In the genomic region with DNA sequence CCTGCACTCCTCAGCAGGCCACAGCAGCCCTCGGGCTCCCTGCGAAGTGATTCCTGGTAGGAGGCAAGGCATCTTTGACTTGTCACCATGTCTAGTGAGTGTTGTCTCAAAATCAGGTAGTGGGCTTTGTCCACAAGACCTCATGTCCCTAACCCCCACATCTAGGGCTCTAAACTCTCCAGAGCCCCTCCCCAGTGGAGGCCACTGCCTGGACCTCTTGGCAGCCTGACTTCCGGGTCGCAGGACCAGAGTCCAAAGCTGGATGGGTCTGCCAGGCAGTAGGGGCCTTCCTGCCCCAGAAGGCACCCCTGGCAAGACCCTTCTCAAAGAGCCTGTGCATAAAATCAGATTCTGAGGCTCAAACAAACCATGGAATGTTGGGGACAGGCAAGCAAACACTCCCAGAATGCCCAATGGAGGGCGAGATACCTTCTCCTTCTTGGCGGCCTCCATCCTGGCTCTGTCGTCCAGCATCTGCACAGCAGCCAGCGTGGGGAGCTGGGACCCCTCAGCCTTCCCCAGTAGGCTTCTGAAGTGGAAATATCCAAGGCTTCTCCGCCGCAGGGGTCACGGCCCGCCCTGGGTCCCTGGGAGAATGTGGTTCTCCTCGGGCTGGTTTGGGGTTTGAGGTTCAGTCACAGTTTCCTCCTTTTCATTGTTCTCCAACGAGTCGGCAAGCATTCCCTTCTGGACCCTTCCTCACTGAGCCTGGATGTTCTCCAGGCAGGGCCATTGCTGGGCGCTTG, we compare ENCODE assay signal across 17 cellular contexts. TPM values are rescaled to one million over a fixed set of nuclear protein-coding genes. Genes with fewer than 3 reads are reported as not detected.
DNase-seq lines count a peak whose midpoint lies in the region; ATAC-seq and TF ChIP-seq lines count a peak whose summit lies in the region.
"Had no signal": no experiment of that assay in that cellular context is flagged by ENCODE, and none has a peak within 500 bp of the region (broad histone marks: within the 10 kb centered on the region; RNA-seq: fewer than 3 reads in every experiment).

No MANE protein-coding gene starts in this region.

- H3K9ac ChIP-seq in neural progenitor cell: no peak overlapping the region

- intact Hi-C loops in natural killer cell (cut with micrococcal nuclease): no loop called here

- no peaks in the 10 kb centered on the region for H3K36me3 ChIP-seq in neural progenitor cell
- H3K36me3 ChIP-seq: MG63, Peyer's patch had no signal

- peak overlapping the region; percentile 4 for H3K4me2 ChIP-seq in neural progenitor cell

- H4K20me1 ChIP-seq in neural progenitor cell (ENCODE audit: low read depth): no peaks in the 10 kb centered on the region

- H3K9me3 Mint-ChIP-seq in natural killer cell treated with Interleukin-12 subunit alpha and Interleukin-12 subunit beta and Interleukin-15 and Interleukin-18, amount 100 ng/mL, for 72 hours: no peaks in the 10 kb centered on the region
- no peaks in the 10 kb centered on the region for H3K9me3 Mint-ChIP-seq in natural killer cell
- no peaks in the 10 kb centered on the region for H3K9me3 Mint-ChIP-seq in neural progenitor cell
- H3K9me3 Mint-ChIP-seq: CD4-positive, CD25-positive, alpha-beta regulatory T cell had no signal

- H2AFZ ChIP-seq in neural progenitor cell (replicated peaks): peak overlapping the region; percentile 82

- H3K27me3 ChIP-seq in neural progenitor cell: no peaks in the 10 kb centered on the region
- H3K27me3 ChIP-seq: MG63, Peyer's patch had no signal

- no peak overlapping the region for H3K4me3 ChIP-seq in neural progenitor cell
- H3K4me3 ChIP-seq: K562, MG63, Peyer's patch had no signal

- no peak overlapping the region for H3K4me3 Mint-ChIP-seq in natural killer cell treated with Interleukin-12 subunit alpha and Interleukin-12 subunit beta and Interleukin-15 and Interleukin-18, amount 100 ng/mL, for 72 hours
- H3K4me3 Mint-ChIP-seq in natural killer cell: no peak overlapping the region
- H3K4me3 Mint-ChIP-seq in neural progenitor cell: no peak overlapping the region
- H3K4me3 Mint-ChIP-seq: CD4-positive, CD25-positive, alpha-beta regulatory T cell had no signal

- H3F3A ChIP-seq in neural progenitor cell (ENCODE audit: low read depth): no peaks in the 10 kb centered on the region

- peaks cover 0 to under 1% of the 10 kb centered on the region in 2 donors for H3K4me1 Mint-ChIP-seq in natural killer cell treated with Interleukin-12 subunit alpha and Interleukin-12 subunit beta and Interleukin-15 and Interleukin-18, amount 100 ng/mL, for 72 hours (ENCODE audit: low read depth in 2 of 2)
- no peaks in the 10 kb centered on the region for H3K4me1 Mint-ChIP-seq in natural killer cell
- H3K4me1 Mint-ChIP-seq in neural progenitor cell: peaks cover 30% of the 10 kb centered on the region
- H3K4me1 Mint-ChIP-seq: CD4-positive, CD25-positive, alpha-beta regulatory T cell had no signal

- H3K27me3 Mint-ChIP-seq in natural killer cell treated with Interleukin-12 subunit alpha and Interleukin-12 subunit beta and Interleukin-15 and Interleukin-18, amount 100 ng/mL, for 72 hours: peaks cover 21 to 27% of the 10 kb centered on the region in 2 donors
- H3K27me3 Mint-ChIP-seq in natural killer cell (ENCODE audit: low read depth in 2 of 2) (peaks cover 23 to 27% of the 10 kb centered on the region in 2 donors), neural progenitor cell (ENCODE audit: insufficient read depth, low read depth) (peaks cover 5% of the 10 kb centered on the region)

- TF ChIP-seq CTCF in natural killer cell (IDR thresholded peaks at IDR 0.05): no peak
- TF ChIP-seq CTCF in neural progenitor cell (IDR thresholded peaks at IDR 0.05): no peak

- peaks cover 7% of the 10 kb centered on the region for H3K4me1 ChIP-seq in neural progenitor cell
- H3K4me1 ChIP-seq: Peyer's patch had no signal

- ATAC-seq in natural killer cell treated with Interleukin-12 subunit alpha and Interleukin-12 subunit beta and Interleukin-15 and Interleukin-18, amount 100 ng/mL, for 72 hours: no peak
- no peak for ATAC-seq in natural killer cell
- no peak for ATAC-seq in left lobe of liver
- ATAC-seq: K562 had no signal

- DNase-seq in natural killer cell treated with Interleukin-12 subunit alpha and Interleukin-12 subunit beta and Interleukin-15 and Interleukin-18, amount 100 ng/mL, for 72 hours (ENCODE audit: low spot score): peak; percentile 6
- DNase-seq in natural killer cell: no peak
- DNase-seq in left lobe of liver (ENCODE audit: low spot score): peak; percentile 26
- DNase-seq in neural progenitor cell (ENCODE audit: low spot score): no peak
- no peak for DNase-seq in EL
- no peak for DNase-seq in NCI-H128 (lab: John Stamatoyannopoulos, UW; ENCODE audit: unreplicated experiment)
- no peak for DNase-seq in activated CD4-positive, alpha-beta T cell treated with anti-CD3 and anti-CD28 coated beads, Interleukin-2, amount 50 U/mL, for 1 hour
- DNase-seq: CD4-positive, CD25-positive, alpha-beta regulatory T cell; DND-41; MG63; NCI-H1436 treated with DMSO at 0.1 percent for 48 hours; NCI-H2171; Peyer's patch had no signal

- H3K27ac ChIP-seq in neural progenitor cell: no peak overlapping the region
- H3K27ac ChIP-seq: Peyer's patch had no signal

- H3K27ac Mint-ChIP-seq in natural killer cell treated with Interleukin-12 subunit alpha and Interleukin-12 subunit beta and Interleukin-15 and Interleukin-18, amount 100 ng/mL, for 72 hours: no peak overlapping the region
- no peak overlapping the region for H3K27ac Mint-ChIP-seq in natural killer cell
- H3K27ac Mint-ChIP-seq in neural progenitor cell: peak overlapping the region; percentile 92

- no peaks in the 10 kb centered on the region for H3K36me3 Mint-ChIP-seq in natural killer cell treated with Interleukin-12 subunit alpha and Interleukin-12 subunit beta and Interleukin-15 and Interleukin-18, amount 100 ng/mL, for 72 hours
- H3K36me3 Mint-ChIP-seq in natural killer cell (no peaks in the 10 kb centered on the region), neural progenitor cell (no peaks in the 10 kb centered on the region)
- H3K36me3 Mint-ChIP-seq: CD4-positive, CD25-positive, alpha-beta regulatory T cell had no signal

- no peaks in the 10 kb centered on the region for H3K9me3 ChIP-seq in neural progenitor cell (ENCODE audit: low read depth)
- H3K9me3 ChIP-seq: MG63, Peyer's patch had no signal

- no peaks in the 10 kb centered on the region for H3K79me2 ChIP-seq in neural progenitor cell (ENCODE audit: low read depth)

RNA-seq across cellular contexts. Expression of a gene that starts 0.6 kb away (rescaled TPM):
- under 1 TPM in 1 of 2 donors, not detected in 1; 0.24 TPM for total RNA-seq in natural killer cell treated with Interleukin-12 subunit alpha and Interleukin-12 subunit beta and Interleukin-15 and Interleukin-18, amount 100 ng/mL, for 72 hours
- total RNA-seq in natural killer cell: not detected
- total RNA-seq in left lobe of liver: 1.7 TPM
- total RNA-seq in neural progenitor cell (ENCODE audit: low replicate concordance): 0.15 TPM in 1 of 2 replicates, not detected in the other
- total RNA-seq: CD4-positive, CD25-positive, alpha-beta regulatory T cell; G401; LHCN-M2; Peyer's patch had no signal

RNA-seq across cellular contexts. Expression of a gene that starts 12.1 kb away (rescaled TPM):
- total RNA-seq in natural killer cell treated with Interleukin-12 subunit alpha and Interleukin-12 subunit beta and Interleukin-15 and Interleukin-18, amount 100 ng/mL, for 72 hours: 10 to 100 TPM; 93.1 to 99.3 TPM
- total RNA-seq in natural killer cell: 100 to 1,000 TPM in 1 of 3 donors, 10 to 100 TPM in 2; 72.4 to 107 (median 87.1) TPM
- 19.9 TPM for total RNA-seq in left lobe of liver
- total RNA-seq in neural progenitor cell (ENCODE audit: low replicate concordance): 43.8 and 69.2 TPM in 2 replicates

RNA-seq across cellular contexts. Expression of a gene that starts 47.5 kb away (rescaled TPM):
- not detected for total RNA-seq in natural killer cell treated with Interleukin-12 subunit alpha and Interleukin-12 subunit beta and Interleukin-15 and Interleukin-18, amount 100 ng/mL, for 72 hours
- total RNA-seq in natural killer cell (not detected), left lobe of liver (not detected), neural progenitor cell (ENCODE audit: low replicate concordance) (not detected in 2 replicates)
- total RNA-seq: CD4-positive, CD25-positive, alpha-beta regulatory T cell; K562; LHCN-M2; OCI-LY7; Peyer's patch had no signal

Comparison
In these comparisons a context has a peak if more than half of its experiments do, and no peak if none do; other contexts are left out.
1. DNase-seq: peak in natural killer cell treated with Interleukin-12 subunit alpha and Interleukin-12 subunit beta and Interleukin-15 and Interleukin-18, amount 100 ng/mL, for 72 hours (single experiment) and left lobe of liver (single experiment); none in natural killer cell (single experiment), neural progenitor cell (single experiment), EL (single experiment), NCI-H128 (single experiment) and activated CD4-positive, alpha-beta T cell treated with anti-CD3 and anti-CD28 coated beads, Interleukin-2, amount 50 U/mL, for 1 hour (single experiment).